ENCODE assay signal across 1 cellular context in the genomic region with DNA sequence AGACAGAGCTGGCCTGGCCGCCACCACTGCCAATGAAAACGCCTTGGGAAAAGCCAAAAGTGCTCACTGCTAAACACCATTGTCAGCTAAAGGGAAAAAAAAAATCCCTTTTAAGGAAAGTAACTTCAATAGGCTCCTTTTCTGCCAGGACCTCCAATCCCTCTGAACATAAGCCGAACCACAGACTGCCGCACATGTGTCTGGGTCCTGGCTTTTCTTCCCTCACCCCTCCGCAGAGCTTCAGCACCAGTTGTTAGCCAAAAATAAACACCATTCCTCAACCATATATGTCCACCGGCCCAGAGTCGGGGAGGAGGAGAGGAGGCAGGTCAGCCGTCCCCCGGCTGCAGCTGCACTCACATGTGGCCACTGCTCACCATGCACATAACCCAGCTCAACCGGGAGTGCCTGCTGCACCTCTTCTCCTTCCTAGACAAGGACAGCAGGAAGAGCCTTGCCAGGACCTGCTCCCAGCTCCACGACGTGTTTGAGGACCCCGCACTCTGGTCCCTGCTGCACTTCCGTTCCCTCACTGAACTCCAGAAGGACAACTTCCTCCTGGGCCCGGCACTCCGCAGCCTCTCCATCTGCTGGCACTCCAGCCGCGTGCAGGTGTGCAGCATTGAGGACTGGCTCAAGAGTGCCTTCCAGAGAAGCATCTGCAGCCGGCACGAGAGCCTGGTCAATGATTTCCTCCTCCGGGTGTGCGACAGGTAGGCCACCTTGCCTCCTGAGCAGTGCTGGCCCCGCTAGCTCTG.
TF ChIP-seq lines count a peak whose summit lies in the region.

A gene with protein sequence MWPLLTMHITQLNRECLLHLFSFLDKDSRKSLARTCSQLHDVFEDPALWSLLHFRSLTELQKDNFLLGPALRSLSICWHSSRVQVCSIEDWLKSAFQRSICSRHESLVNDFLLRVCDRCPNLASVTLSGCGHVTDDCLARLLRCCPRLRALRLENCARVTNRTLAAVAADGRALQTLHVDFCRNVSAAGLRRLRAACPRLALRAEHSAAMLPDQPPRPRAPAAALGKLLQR (plus strand): TSS at position 355 of the 758 bp plus-strand sequence. CDS start 6 bp downstream, at position 361.

TF ChIP-seq in WTC11, 78 proteins besides CTCF, POLR2A, EP300 and RAD21 (continued from another document):
- TF ChIP-seq, protein P1, sequence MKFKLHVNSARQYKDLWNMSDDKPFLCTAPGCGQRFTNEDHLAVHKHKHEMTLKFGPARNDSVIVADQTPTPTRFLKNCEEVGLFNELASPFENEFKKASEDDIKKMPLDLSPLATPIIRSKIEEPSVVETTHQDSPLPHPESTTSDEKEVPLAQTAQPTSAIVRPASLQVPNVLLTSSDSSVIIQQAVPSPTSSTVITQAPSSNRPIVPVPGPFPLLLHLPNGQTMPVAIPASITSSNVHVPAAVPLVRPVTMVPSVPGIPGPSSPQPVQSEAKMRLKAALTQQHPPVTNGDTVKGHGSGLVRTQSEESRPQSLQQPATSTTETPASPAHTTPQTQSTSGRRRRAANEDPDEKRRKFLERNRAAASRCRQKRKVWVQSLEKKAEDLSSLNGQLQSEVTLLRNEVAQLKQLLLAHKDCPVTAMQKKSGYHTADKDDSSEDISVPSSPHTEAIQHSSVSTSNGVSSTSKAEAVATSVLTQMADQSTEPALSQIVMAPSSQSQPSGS (CRISPR knock-in tag; IDR thresholded peaks at IDR 0.05; ENCODE audit: borderline replicate concordance, low read depth), result no peak
- TF ChIP-seq ZNF671 (CRISPR knock-in tag; IDR thresholded peaks at IDR 0.05) (no peak), PRRX2 (CRISPR knock-in tag; IDR thresholded peaks at IDR 0.05) (no peak)
- TF ChIP-seq, protein P2, sequence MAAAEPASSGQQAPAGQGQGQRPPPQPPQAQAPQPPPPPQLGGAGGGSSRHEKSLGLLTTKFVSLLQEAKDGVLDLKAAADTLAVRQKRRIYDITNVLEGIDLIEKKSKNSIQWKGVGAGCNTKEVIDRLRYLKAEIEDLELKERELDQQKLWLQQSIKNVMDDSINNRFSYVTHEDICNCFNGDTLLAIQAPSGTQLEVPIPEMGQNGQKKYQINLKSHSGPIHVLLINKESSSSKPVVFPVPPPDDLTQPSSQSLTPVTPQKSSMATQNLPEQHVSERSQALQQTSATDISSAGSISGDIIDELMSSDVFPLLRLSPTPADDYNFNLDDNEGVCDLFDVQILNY (CRISPR knock-in tag; IDR thresholded peaks at IDR 0.05), result no peak
- TF ChIP-seq, protein P3, sequence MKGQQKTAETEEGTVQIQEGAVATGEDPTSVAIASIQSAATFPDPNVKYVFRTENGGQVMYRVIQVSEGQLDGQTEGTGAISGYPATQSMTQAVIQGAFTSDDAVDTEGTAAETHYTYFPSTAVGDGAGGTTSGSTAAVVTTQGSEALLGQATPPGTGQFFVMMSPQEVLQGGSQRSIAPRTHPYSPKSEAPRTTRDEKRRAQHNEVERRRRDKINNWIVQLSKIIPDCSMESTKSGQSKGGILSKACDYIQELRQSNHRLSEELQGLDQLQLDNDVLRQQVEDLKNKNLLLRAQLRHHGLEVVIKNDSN (CRISPR knock-in tag; IDR thresholded peaks at IDR 0.05), result no peak
